Comparison of ENCODE assay signal across 1 cellular context in genomic region chr11:74170694-74171629, GRCh38.
TF ChIP-seq lines count a peak whose summit lies in the region.

A gene with protein sequence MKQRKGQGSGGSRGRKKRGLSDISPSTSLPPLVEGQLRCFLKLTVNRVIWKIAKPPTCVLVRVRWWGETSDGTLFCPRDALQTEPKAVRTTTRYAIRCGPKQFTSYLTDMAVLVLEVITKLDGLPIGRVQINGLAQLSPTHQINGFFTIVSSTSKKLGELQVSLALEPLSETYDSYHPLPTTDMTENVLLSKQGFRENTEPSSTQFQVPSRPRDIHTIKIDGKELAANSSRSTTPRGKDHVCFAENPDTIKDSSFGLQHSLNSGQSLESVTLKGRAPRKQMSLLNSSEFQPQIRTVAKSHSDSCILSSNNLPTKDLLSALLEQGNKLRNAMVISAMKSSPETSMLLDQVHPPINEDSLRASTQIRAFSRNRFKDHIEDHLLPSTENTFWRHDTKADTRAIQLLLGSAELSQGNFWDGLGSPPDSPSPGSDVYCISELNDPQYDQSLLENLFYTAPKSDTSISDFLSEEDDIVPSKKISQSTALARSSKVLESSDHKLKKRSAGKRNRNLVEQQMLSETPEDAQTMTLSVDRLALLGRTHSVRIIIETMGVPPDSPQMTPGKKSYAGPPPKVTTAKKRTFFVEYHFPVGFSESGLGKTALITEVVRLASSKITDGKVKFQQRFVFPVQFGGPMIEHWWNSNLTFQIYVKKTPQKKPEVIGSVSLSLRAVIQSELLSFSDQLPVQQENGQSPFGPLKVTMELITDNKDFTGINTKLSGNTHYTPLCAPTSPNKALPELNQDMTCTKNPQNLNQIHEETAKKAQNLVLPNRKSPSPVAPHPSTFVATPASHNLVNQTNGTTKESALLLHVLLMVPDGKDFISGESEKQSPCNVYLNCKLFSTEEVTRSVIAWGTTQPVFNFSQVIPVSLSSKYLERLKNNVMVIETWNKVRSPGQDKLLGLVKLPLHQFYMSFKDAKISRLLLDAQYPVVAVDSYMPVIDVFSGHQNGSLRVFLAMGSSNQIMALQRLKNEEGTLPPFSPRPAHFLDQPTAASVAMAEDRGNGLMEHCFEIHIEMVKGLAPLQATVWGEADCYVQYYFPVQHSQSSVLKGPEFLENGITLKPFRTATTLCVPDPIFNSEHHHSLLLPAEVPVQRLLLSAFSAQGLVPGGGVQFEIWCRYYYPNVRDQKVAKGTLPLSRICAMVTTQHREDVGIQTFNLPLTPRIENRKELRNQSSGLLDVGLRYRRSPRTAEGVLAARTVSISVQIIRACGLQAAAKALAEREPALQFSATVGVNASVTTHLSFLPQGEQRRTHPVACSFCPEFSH (N-terminal part only) (minus strand): TSS chr11:74171002. CDS start chr11:74170792, 210 bp downstream.
A gene with protein sequence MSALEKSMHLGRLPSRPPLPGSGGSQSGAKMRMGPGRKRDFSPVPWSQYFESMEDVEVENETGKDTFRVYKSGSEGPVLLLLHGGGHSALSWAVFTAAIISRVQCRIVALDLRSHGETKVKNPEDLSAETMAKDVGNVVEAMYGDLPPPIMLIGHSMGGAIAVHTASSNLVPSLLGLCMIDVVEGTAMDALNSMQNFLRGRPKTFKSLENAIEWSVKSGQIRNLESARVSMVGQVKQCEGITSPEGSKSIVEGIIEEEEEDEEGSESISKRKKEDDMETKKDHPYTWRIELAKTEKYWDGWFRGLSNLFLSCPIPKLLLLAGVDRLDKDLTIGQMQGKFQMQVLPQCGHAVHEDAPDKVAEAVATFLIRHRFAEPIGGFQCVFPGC (plus strand): TSS chr11:74171289. CDS start chr11:74171422, 133 bp downstream.

TF ChIP-seq in HepG2, 621 proteins besides CTCF, POLR2A, EP300 and RAD21 (continued from another document and continues in another):
- TF ChIP-seq ELK4 (CRISPR knock-in tag; IDR thresholded peaks at IDR 0.05; ENCODE audit: borderline replicate concordance) (no peak), ZNF367 (CRISPR knock-in tag; IDR thresholded peaks at IDR 0.05; ENCODE audit: borderline replicate concordance) (no peak), FOXA3 (CRISPR knock-in tag; IDR thresholded peaks at IDR 0.05) (no peak; the same call in 1 of the 2 replicates), ZNF205 (CRISPR knock-in tag; IDR thresholded peaks at IDR 0.05) (peak; percentile 77; the same call in 1 of the 2 replicates), BRF2 (CRISPR knock-in tag; IDR thresholded peaks at IDR 0.05) (no peak), ZSCAN30 (CRISPR knock-in tag; IDR thresholded peaks at IDR 0.05) (no peak), ZNF121 (CRISPR knock-in tag; IDR thresholded peaks at IDR 0.05) (0 out of 2 replicates have a peak, but pooled peaks have one; percentile 9), BRD4 (CRISPR knock-in tag; IDR thresholded peaks at IDR 0.05) (peak; percentile 89; the same call in 1 of the 2 replicates), DNMT1 (CRISPR knock-in tag; IDR thresholded peaks at IDR 0.05) (no peak), ZBTB42 (CRISPR knock-in tag; IDR thresholded peaks at IDR 0.05) (no peak), ARID2 (CRISPR knock-in tag; IDR thresholded peaks at IDR 0.05; ENCODE audit: borderline replicate concordance) (no peak), ATF1 (CRISPR knock-in tag; IDR thresholded peaks at IDR 0.05) (peak; percentile 83), E2F2 (CRISPR knock-in tag; IDR thresholded peaks at IDR 0.05; ENCODE audit: borderline replicate concordance) (no peak), RELA (CRISPR knock-in tag; IDR thresholded peaks at IDR 0.05) (no peak), ZSCAN29 (CRISPR knock-in tag; conservative IDR thresholded peaks at IDR 0.05) (peak; percentile 77; the same call in 1 of the 2 replicates), ZFY (CRISPR knock-in tag; IDR thresholded peaks at IDR 0.05) (peak; percentile 93), ZSCAN9 (CRISPR knock-in tag; IDR thresholded peaks at IDR 0.05; ENCODE audit: borderline replicate concordance) (peak; percentile 46; the same call in 1 of the 2 replicates), ZNF160 (CRISPR knock-in tag; IDR thresholded peaks at IDR 0.05) (no peak), ZNF513 (CRISPR knock-in tag; conservative IDR thresholded peaks at IDR 0.05) (no peak), HHEX (CRISPR knock-in tag; IDR thresholded peaks at IDR 0.05) (no peak)
- TF ChIP-seq, protein P1, sequence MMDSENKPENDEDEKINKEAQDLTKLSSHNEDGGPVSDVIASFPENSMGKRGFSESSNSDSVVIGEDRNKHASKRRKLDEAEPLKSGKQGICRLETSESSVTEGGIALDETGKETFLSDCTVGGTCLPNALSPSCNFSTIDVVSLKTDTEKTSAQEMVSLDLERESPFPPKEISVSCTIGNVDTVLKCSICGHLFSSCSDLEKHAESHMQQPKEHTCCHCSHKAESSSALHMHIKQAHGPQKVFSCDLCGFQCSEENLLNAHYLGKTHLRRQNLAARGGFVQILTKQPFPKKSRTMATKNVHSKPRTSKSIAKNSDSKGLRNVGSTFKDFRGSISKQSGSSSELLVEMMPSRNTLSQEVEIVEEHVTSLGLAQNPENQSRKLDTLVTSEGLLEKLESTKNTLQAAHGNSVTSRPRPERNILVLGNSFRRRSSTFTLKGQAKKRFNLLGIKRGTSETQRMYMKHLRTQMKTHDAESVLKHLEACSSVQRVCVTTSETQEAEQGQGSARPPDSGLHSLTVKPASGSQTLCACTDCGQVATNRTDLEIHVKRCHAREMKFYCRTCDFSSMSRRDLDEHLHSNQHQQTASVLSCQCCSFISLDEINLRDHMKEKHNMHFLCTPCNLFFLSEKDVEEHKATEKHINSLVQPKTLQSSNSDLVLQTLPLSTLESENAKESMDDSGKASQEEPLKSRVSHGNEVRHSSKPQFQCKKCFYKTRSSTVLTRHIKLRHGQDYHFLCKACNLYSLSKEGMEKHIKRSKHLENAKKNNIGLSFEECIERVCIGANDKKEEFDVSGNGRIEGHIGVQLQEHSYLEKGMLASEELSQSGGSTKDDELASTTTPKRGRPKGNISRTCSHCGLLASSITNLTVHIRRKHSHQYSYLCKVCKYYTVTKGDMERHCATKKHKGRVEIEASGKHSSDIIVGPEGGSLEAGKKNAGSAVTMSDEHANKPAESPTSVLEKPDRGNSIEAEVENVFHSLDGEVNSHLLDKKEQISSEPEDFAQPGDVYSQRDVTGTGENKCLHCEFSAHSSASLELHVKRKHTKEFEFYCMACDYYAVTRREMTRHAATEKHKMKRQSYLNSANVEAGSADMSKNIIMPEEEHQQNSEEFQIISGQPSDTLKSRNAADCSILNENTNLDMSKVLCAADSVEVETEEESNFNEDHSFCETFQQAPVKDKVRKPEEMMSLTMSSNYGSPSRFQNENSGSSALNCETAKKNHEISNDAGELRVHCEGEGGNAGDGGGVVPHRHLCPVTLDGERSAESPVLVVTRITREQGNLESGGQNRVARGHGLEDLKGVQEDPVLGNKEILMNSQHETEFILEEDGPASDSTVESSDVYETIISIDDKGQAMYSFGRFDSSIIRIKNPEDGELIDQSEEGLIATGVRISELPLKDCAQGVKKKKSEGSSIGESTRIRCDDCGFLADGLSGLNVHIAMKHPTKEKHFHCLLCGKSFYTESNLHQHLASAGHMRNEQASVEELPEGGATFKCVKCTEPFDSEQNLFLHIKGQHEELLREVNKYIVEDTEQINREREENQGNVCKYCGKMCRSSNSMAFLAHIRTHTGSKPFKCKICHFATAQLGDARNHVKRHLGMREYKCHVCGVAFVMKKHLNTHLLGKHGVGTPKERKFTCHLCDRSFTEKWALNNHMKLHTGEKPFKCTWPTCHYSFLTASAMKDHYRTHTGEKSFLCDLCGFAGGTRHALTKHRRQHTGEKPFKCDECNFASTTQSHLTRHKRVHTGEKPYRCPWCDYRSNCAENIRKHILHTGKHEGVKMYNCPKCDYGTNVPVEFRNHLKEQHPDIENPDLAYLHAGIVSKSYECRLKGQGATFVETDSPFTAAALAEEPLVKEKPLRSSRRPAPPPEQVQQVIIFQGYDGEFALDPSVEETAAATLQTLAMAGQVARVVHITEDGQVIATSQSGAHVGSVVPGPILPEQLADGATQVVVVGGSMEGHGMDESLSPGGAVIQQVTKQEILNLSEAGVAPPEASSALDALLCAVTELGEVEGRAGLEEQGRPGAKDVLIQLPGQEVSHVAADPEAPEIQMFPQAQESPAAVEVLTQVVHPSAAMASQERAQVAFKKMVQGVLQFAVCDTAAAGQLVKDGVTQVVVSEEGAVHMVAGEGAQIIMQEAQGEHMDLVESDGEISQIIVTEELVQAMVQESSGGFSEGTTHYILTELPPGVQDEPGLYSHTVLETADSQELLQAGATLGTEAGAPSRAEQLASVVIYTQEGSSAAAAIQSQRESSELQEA (CRISPR knock-in tag; IDR thresholded peaks at IDR 0.05; ENCODE audit: not compliant biosample characterization): peak; percentile 78
- TF ChIP-seq, protein P2, sequence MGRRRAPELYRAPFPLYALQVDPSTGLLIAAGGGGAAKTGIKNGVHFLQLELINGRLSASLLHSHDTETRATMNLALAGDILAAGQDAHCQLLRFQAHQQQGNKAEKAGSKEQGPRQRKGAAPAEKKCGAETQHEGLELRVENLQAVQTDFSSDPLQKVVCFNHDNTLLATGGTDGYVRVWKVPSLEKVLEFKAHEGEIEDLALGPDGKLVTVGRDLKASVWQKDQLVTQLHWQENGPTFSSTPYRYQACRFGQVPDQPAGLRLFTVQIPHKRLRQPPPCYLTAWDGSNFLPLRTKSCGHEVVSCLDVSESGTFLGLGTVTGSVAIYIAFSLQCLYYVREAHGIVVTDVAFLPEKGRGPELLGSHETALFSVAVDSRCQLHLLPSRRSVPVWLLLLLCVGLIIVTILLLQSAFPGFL (CRISPR knock-in tag; IDR thresholded peaks at IDR 0.05): no peak
- TF ChIP-seq, protein P3, sequence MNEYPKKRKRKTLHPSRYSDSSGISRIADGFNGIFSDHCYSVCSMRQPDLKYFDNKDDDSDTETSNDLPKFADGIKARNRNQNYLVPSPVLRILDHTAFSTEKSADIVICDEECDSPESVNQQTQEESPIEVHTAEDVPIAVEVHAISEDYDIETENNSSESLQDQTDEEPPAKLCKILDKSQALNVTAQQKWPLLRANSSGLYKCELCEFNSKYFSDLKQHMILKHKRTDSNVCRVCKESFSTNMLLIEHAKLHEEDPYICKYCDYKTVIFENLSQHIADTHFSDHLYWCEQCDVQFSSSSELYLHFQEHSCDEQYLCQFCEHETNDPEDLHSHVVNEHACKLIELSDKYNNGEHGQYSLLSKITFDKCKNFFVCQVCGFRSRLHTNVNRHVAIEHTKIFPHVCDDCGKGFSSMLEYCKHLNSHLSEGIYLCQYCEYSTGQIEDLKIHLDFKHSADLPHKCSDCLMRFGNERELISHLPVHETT (CRISPR knock-in tag; conservative IDR thresholded peaks at IDR 0.05): peak; percentile 81
- TF ChIP-seq, protein P4, sequence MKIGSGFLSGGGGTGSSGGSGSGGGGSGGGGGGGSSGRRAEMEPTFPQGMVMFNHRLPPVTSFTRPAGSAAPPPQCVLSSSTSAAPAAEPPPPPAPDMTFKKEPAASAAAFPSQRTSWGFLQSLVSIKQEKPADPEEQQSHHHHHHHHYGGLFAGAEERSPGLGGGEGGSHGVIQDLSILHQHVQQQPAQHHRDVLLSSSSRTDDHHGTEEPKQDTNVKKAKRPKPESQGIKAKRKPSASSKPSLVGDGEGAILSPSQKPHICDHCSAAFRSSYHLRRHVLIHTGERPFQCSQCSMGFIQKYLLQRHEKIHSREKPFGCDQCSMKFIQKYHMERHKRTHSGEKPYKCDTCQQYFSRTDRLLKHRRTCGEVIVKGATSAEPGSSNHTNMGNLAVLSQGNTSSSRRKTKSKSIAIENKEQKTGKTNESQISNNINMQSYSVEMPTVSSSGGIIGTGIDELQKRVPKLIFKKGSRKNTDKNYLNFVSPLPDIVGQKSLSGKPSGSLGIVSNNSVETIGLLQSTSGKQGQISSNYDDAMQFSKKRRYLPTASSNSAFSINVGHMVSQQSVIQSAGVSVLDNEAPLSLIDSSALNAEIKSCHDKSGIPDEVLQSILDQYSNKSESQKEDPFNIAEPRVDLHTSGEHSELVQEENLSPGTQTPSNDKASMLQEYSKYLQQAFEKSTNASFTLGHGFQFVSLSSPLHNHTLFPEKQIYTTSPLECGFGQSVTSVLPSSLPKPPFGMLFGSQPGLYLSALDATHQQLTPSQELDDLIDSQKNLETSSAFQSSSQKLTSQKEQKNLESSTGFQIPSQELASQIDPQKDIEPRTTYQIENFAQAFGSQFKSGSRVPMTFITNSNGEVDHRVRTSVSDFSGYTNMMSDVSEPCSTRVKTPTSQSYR (CRISPR knock-in tag; IDR thresholded peaks at IDR 0.05; ENCODE audit: borderline replicate concordance): no peak
